Comparison of ENCODE assay signal across 12 cellular contexts in the genomic region with DNA sequence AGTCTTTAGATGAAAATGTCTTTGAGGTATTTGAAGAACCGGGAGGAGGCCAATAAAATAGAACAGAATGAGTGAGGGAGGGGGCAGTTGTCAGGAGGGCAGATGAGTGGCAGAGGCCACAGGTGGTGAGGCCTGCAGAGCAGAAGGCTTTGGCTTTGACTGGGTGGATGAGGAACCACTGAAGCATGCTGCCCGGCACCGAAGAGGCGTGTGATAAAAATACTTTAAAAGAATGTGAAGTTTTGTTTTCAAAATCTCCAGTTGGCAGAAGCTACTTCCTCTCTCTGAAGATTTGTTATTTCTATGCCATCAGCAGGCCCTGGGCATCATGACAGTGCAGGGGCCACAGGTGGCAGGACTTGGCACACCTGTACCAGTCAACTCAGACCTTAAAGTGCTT. TPM values are rescaled to one million over a fixed set of nuclear protein-coding genes. Genes with fewer than 3 reads are reported as not detected.
DNase-seq lines count a peak whose midpoint lies in the region; ATAC-seq and TF ChIP-seq lines count a peak whose summit lies in the region.
"Had no signal": no experiment of that assay in that cellular context is flagged by ENCODE, and none has a peak within 500 bp of the region (broad histone marks: within the 10 kb centered on the region; RNA-seq: fewer than 3 reads in every experiment).

No MANE protein-coding gene starts in this region.

- H3K9me3 ChIP-seq in BE2C, result no peaks in the 10 kb centered on the region
- H3K9me3 ChIP-seq: Caco-2 had no signal

- peak; percentile 63 for ATAC-seq in GM21447 (IDR thresholded peaks at IDR 0.05; ENCODE audit: unreplicated experiment)

- H3K9me3 Mint-ChIP-seq in IgD-negative memory B cell (no peaks in the 10 kb centered on the region), MCF 10A (ENCODE audit: unreplicated experiment) (no peaks in the 10 kb centered on the region)

- BruUV-seq in MCF 10A (replicated peaks; lab: Mats Ljungman, UMichigan), result no TSS peak

- H3K4me3 ChIP-seq in BE2C (ENCODE audit: low read depth, low read length), result no peak overlapping the region

- no peaks in the 10 kb centered on the region for H3K27me3 ChIP-seq in BE2C

- no peaks in the 10 kb centered on the region for H3K27me3 Mint-ChIP-seq in IgD-negative memory B cell
- no peaks in the 10 kb centered on the region for H3K27me3 Mint-ChIP-seq in MCF 10A (ENCODE audit: insufficient read depth, unreplicated experiment)

- H3K27ac Mint-ChIP-seq in IgD-negative memory B cell, result peak overlapping the region; percentile 26 to 94 (median 36)
- H3K27ac Mint-ChIP-seq in MCF 10A (ENCODE audit: low read depth, unreplicated experiment), result no peak overlapping the region
- H3K27ac Mint-ChIP-seq: progenitor cell of endocrine pancreas had no signal

- no peak for TF ChIP-seq CTCF in GM10266 (IDR thresholded peaks at IDR 0.05; ENCODE audit: control insufficient read depth, insufficient read depth, low read depth, missing control alignments)
- no peak for TF ChIP-seq CTCF in MCF 10A (IDR thresholded peaks at IDR 0.05; ENCODE audit: unreplicated experiment)
- no peak for TF ChIP-seq CTCF in BE2C (IDR thresholded peaks at IDR 0.05; ENCODE audit: low read depth, low read length)

- H3K4me3 Mint-ChIP-seq in IgD-negative memory B cell (peak overlapping the region in 2 of 4 donors; percentile 31 to 33), MCF 10A (ENCODE audit: unreplicated experiment) (no peak overlapping the region)

- H3K4me1 Mint-ChIP-seq in IgD-negative memory B cell (peaks cover 14 to 26% (median 23%) of the 10 kb centered on the region in 3 donors), MCF 10A (ENCODE audit: insufficient read depth, unreplicated experiment) (no peaks in the 10 kb centered on the region)

- H3K36me3 Mint-ChIP-seq in IgD-negative memory B cell (no peaks in the 10 kb centered on the region), MCF 10A (ENCODE audit: insufficient read depth, unreplicated experiment) (no peaks in the 10 kb centered on the region)

- H3K36me3 ChIP-seq in BE2C, result no peaks in the 10 kb centered on the region

- H3K4me1 ChIP-seq in BE2C, result no peaks in the 10 kb centered on the region
- H3K4me1 ChIP-seq: Caco-2 had no signal

- POLR2A ChIA-PET in MCF 10A (lab: Yijun Ruan, JAX), result no interaction called here

- intact Hi-C loops in MCF 10A (cut with micrococcal nuclease), result no loop called here

- CTCF ChIA-PET in MCF 10A (lab: Yijun Ruan, JAX), result interaction anchor here (0.9 kb wide), 1 partner anchor 50 kb away, joined by 3 read pairs; no protein-coding TSS in a partner anchor

- DNase-seq in GM10266 (ENCODE audit: extremely low spot score) (peak; percentile 50), inferior parietal cortex (ENCODE audit: extremely low spot score) (peak; percentile 15), NCI-H1105 (lab: John Stamatoyannopoulos, UW) (no peak), AML-193 (lab: John Stamatoyannopoulos, UW) (no peak), MCF 10A (ENCODE audit: unreplicated experiment) (no peak), BE2C (no peak)
- DNase-seq: Caco-2, NCI-H2081 treated with DMSO at 0.1 percent for 48 hours had no signal

RNA-seq across cellular contexts. Expression of gene MS4A12, which starts 6.3 kb away (rescaled TPM):
- not detected for polyA plus RNA-seq in IgD-negative memory B cell
- not detected in 2 replicates for total RNA-seq in MCF 10A (2022)
- not detected for polyA plus RNA-seq in BE2C (2012; ENCODE audit: insufficient read depth, insufficient read length, low read depth)
- total RNA-seq: Caco-2; progenitor cell of endocrine pancreas; T-helper 2 cell treated with Interferon-gamma antibody and Interleukin-4, amounts not matched to agents 100 ng/mL and 5 ng/mL, for 36 hours had no signal

RNA-seq across cellular contexts. Expression of gene MS4A13, which starts 16.3 kb away (rescaled TPM):
- polyA plus RNA-seq in IgD-negative memory B cell, result not detected
- not detected in 2 replicates for total RNA-seq in MCF 10A (2022)
- not detected for polyA plus RNA-seq in BE2C (2012; ENCODE audit: insufficient read depth, insufficient read length, low read depth)
- total RNA-seq: Caco-2; progenitor cell of endocrine pancreas; T-helper 2 cell treated with Interferon-gamma antibody and Interleukin-4, amounts not matched to agents 100 ng/mL and 5 ng/mL, for 36 hours had no signal

RNA-seq across cellular contexts. Expression of gene MS4A1, which starts 43.2 kb away (rescaled TPM):
- polyA plus RNA-seq in IgD-negative memory B cell, result 845 TPM
- total RNA-seq in MCF 10A (2022), result not detected in 2 replicates
- not detected for polyA plus RNA-seq in BE2C (2012; ENCODE audit: insufficient read depth, insufficient read length, low read depth)
- total RNA-seq: Caco-2, progenitor cell of endocrine pancreas had no signal

Comparison
In these comparisons a context has a peak if more than half of its experiments do, and no peak if none do; other contexts are left out.
1. DNase-seq: peak in GM10266 (single experiment) and inferior parietal cortex (single experiment); none in NCI-H1105 (single experiment), AML-193 (0 of 2), MCF 10A (single experiment) and BE2C (single experiment).